ENCODE assay signal across 16 cellular contexts in genomic region chr12:13154027-13154538, GRCh38. TPM values are rescaled to one million over a fixed set of nuclear protein-coding genes. Genes with fewer than 3 reads are reported as not detected.
DNase-seq lines count a peak whose midpoint lies in the region; ATAC-seq and TF ChIP-seq lines count a peak whose summit lies in the region.
"Had no signal": no experiment of that assay in that cellular context is flagged by ENCODE, and none has a peak within 500 bp of the region (broad histone marks: within the 10 kb centered on the region; RNA-seq: fewer than 3 reads in every experiment).

No MANE protein-coding gene starts in this region.

- H3K9me3 ChIP-seq in AG04450 (ENCODE audit: control insufficient read depth, insufficient read depth, low read length): no peaks in the 10 kb centered on the region
- no peaks in the 10 kb centered on the region for H3K9me3 ChIP-seq in body of pancreas
- H3K9me3 ChIP-seq: thoracic aorta had no signal

- H3K4me3 ChIP-seq in AG04450 (ENCODE audit: low read depth, low read length) (no peak overlapping the region), KMS-11 (IDR thresholded peaks at IDR 0.05; ENCODE audit: insufficient read depth, low read depth, low read length) (no peak overlapping the region), body of pancreas (no peak overlapping the region)
- H3K4me3 ChIP-seq: thoracic aorta had no signal

- peaks cover 2% of the 10 kb centered on the region for H3K36me3 Mint-ChIP-seq in memory B cell
- H3K36me3 Mint-ChIP-seq: activated naive CD8-positive, alpha-beta T cell had no signal

- H3K9ac ChIP-seq in KMS-11: peak overlapping the region; percentile 13; the same call in 1 of the 2 replicates

- DNase-seq in AG04450 (ENCODE audit: low read depth, low spot score) (no peak), amniotic epithelial cell (ENCODE audit: low read depth) (peak; percentile 21), memory B cell (ENCODE audit: low spot score in 2 of 2) (no peak), body of pancreas (no peak), substantia nigra (lab: John Stamatoyannopoulos, UW) (no peak)
- no peak for DNase-seq in activated naive CD4-positive, alpha-beta T cell (lab: John Stamatoyannopoulos, UW)
- DNase-seq: activated CD4-positive, alpha-beta T cell treated with anti-CD3 and anti-CD28 coated beads, Interleukin-2, amount 50 U/mL, for 4 hours; hippocampal formation; NCI-H1694; T-helper 1 cell had no signal

- WGBS in body of pancreas, 2 donors: 34 to 41% methylated on average over 3 of the region's 3 CpGs

- TF ChIP-seq POLR2A in body of pancreas (IDR thresholded peaks at IDR 0.05): no peak

- CTCF ChIA-PET in AG04450 (lab: Charles Lee): interaction anchor here (1.0 kb wide), 1 partner anchor 58 kb away, joined by 3 read pairs; no protein-coding TSS in a partner anchor

- no peaks in the 10 kb centered on the region for H3K79me2 ChIP-seq in KMS-11 (ENCODE audit: insufficient read depth, low read depth)

- peak; percentile 87 for ATAC-seq in memory B cell (ENCODE audit: low read depth)
- no peak for ATAC-seq in body of pancreas
- no peak for ATAC-seq in HG03108 (IDR thresholded peaks at IDR 0.05; ENCODE audit: unreplicated experiment)

- TF ChIP-seq CTCF in AG04450 (IDR thresholded peaks at IDR 0.05; ENCODE audit: low read depth, low read length) (no peak), KMS-11 (conservative IDR thresholded peaks at IDR 0.05; ENCODE audit: low read depth, low read length) (no peak), body of pancreas (IDR thresholded peaks at IDR 0.05) (no peak)

- H3K27ac Mint-ChIP-seq in memory B cell: no peak overlapping the region

- H4K20me1 ChIP-seq in KMS-11 (ENCODE audit: insufficient read depth): no peaks in the 10 kb centered on the region

- peak overlapping the region; percentile 74 for H3K4me2 ChIP-seq in KMS-11

- H3K4me1 ChIP-seq in KMS-11 (ENCODE audit: low read depth, poor library complexity, severe bottlenecking): peaks cover 37% of the 10 kb centered on the region
- no peaks in the 10 kb centered on the region for H3K4me1 ChIP-seq in body of pancreas

- H3K27me3 Mint-ChIP-seq in memory B cell: peaks cover 1% of the 10 kb centered on the region
- H3K27me3 Mint-ChIP-seq: activated naive CD8-positive, alpha-beta T cell had no signal

- H2AFZ ChIP-seq in KMS-11 (ENCODE audit: low read depth): peak overlapping the region; percentile 19; the same call in 1 of the 2 replicates

- intact Hi-C loops in body of pancreas (cut with DNase I): no loop called here

- no peaks in the 10 kb centered on the region for H3K9me3 Mint-ChIP-seq in memory B cell

- peaks cover 12% of the 10 kb centered on the region for H3K4me1 Mint-ChIP-seq in memory B cell

- H3K27ac ChIP-seq in AG04450 (ENCODE audit: low read depth, low read length): peak overlapping the region; percentile 70
- H3K27ac ChIP-seq in KMS-11: peak overlapping the region; percentile 55
- H3K27ac ChIP-seq in body of pancreas: no peak overlapping the region
- no peak overlapping the region for H3K27ac ChIP-seq in substantia nigra (ENCODE audit: low read depth, low read length, poor library complexity, severe bottlenecking)
- H3K27ac ChIP-seq: thoracic aorta had no signal

- POLR2A ChIA-PET in AG04450 (lab: Yijun Ruan, JAX): interaction anchor here (0.7 to 0.9 kb wide), 2 partner anchors 37 to 44 kb away, joined by 3 read pairs; no protein-coding TSS in a partner anchor

- H3K36me3 ChIP-seq in KMS-11 (ENCODE audit: insufficient read depth) (no peaks in the 10 kb centered on the region), body of pancreas (replicated peaks in 1 of 2; ENCODE audit: insufficient read depth in 1 of 2, low read depth in 2 of 2) (no peaks in the 10 kb centered on the region)
- H3K36me3 ChIP-seq: thoracic aorta had no signal

- H3K27me3 ChIP-seq in AG04450 (ENCODE audit: control insufficient read depth, insufficient read depth, low read length) (no peaks in the 10 kb centered on the region), KMS-11 (ENCODE audit: insufficient read depth, low read depth) (no peaks in the 10 kb centered on the region), body of pancreas (no peaks in the 10 kb centered on the region)

- H3K4me3 Mint-ChIP-seq in memory B cell: no peak overlapping the region
- H3K4me3 Mint-ChIP-seq: activated naive CD8-positive, alpha-beta T cell had no signal

RNA-seq across cellular contexts. Expression of gene EMP1, which starts 42.4 kb away (rescaled TPM):
- 209 and 257 TPM in 2 replicates for polyA plus RNA-seq in AG04450 (2011; rRNA removed)
- polyA minus RNA-seq in AG04450 (2011; rRNA and poly(A)+ RNA removed): 319 and 351 TPM in 2 replicates
- 10 to 100 TPM; 29.0 to 40.5 TPM for total RNA-seq in body of pancreas

RNA-seq across cellular contexts. Expression of gene GSG1, which starts 50.6 kb away (rescaled TPM):
- 1.6 and 1.7 TPM in 2 replicates for polyA plus RNA-seq in AG04450 (2011; rRNA removed)
- 1.0 and 2.3 TPM in 2 replicates for polyA minus RNA-seq in AG04450 (2011; rRNA and poly(A)+ RNA removed)
- 1 to 10 TPM in 1 of 2 donors, under 1 TPM in 1; 0.66 to 2.1 TPM for total RNA-seq in body of pancreas
- total RNA-seq: mesenteric fat pad, pulmonary artery endothelial cell, thoracic aorta had no signal

Comparison
In these comparisons a context has a peak if more than half of its experiments do, and no peak if none do; other contexts are left out.
1. H3K27ac ChIP-seq: peak in AG04450 (single experiment) and KMS-11 (single experiment); none in body of pancreas (0 of 4) and substantia nigra (single experiment).